16 cellular contexts compared by ENCODE assay signal in the genomic region with DNA sequence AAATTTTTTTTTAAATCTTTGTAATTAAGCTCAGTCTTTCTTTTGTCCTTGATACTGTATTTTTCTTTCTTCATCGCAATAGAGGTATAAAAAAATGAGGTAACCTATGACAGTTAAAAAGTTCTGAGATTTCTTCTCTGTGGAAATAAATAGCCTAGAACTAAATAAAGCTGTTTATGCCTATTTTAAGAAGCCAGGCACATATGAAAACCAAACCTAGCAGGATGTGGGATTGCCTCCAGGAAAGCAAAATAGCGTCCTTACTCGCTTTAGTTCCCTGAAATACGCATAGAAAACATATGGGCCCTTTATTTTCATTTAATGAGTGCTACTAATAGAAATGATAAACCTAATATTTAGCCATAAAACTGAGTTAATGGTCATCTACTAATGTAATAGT. TPM values are rescaled to one million over a fixed set of nuclear protein-coding genes. Genes with fewer than 3 reads are reported as not detected.
DNase-seq lines count a peak whose midpoint lies in the region; ATAC-seq, FAIRE-seq and TF ChIP-seq lines count a peak whose summit lies in the region.
"Had no signal": no experiment of that assay in that cellular context is flagged by ENCODE, and none has a peak within 500 bp of the region (broad histone marks: within the 10 kb centered on the region; RNA-seq: fewer than 3 reads in every experiment).

No MANE protein-coding gene starts in this region.

- in situ Hi-C loops in GM12878 (cut with MboI): no loop called here

- WGBS in right cardiac atrium: 50% methylated on average over 4 of the region's 4 CpGs
- WGBS in GM12878 (ENCODE audit: insufficient coverage, insufficient replicate concordance, low lambda C conversion rate, missing lambda C conversion rate): 83% methylated on average over 4 of the region's 4 CpGs

- TF ChIP-seq RAD21 in GM12878 (IDR thresholded peaks at IDR 0.05; ENCODE audit: insufficient read depth, low read depth, low read length): no peak

- SMC1A ChIA-PET in GM12878 (lab: Charles Lee; ENCODE audit: uncharacterized antibody, unreplicated experiment): interaction anchor here (1.1 to 3.5 kb wide), 2 partner anchors 9 to 45 kb away, joined by 3 to 15 read pairs; no protein-coding TSS in a partner anchor

- no peaks in the 10 kb centered on the region for H3K27me3 Mint-ChIP-seq in activated naive CD4-positive, alpha-beta T cell treated with anti-CD3 and anti-CD28 coated beads, Interleukin-2, amount 50 U/mL, for 24 hours

- RAD21 ChIA-PET in GM12878 (lab: Charles Lee; ENCODE audit: unreplicated experiment): interaction anchor here (1.2 kb wide), 1 partner anchor 19 kb away, joined by 3 read pairs; no protein-coding TSS in a partner anchor

- POLR2A ChIA-PET in GM12878 (lab: Charles Lee): interaction anchor here (1.0 kb wide), 1 partner anchor 9 kb away, joined by 3 read pairs; no protein-coding TSS in a partner anchor

- peak overlapping the region; percentile 65; the same call in 1 of the 2 replicates for H3K4me2 ChIP-seq in GM12878 (ENCODE audit: control insufficient read depth, insufficient read depth)
- H3K4me2 ChIP-seq: A549 had no signal

- H3K9me3 ChIP-seq in right cardiac atrium (ENCODE audit: control insufficient read depth, low read length) (no peaks in the 10 kb centered on the region), GM12878 (replicated peaks; ENCODE audit: control insufficient read depth, insufficient read depth, low read length) (no peaks in the 10 kb centered on the region), vagina (no peaks in the 10 kb centered on the region), colonic mucosa (no peaks in the 10 kb centered on the region)
- H3K9me3 ChIP-seq: A549, HAP-1 had no signal

- no peak for DNase-seq in activated naive CD4-positive, alpha-beta T cell (lab: John Stamatoyannopoulos, UW)
- no peak for DNase-seq in left ventricle myocardium superior
- no peak for DNase-seq in right cardiac atrium
- no peak for DNase-seq in GM12878 (ENCODE audit: low read depth, low spot score)
- DNase-seq in vagina (ENCODE audit: extremely low spot score in 2 of 2): no peak
- no peak for DNase-seq in colonic mucosa
- DNase-seq in effector CD8-positive, alpha-beta T cell (lab: John Stamatoyannopoulos, UW): no peak
- DNase-seq: AML-193; CD8-positive, alpha-beta T cell; GDM1; GOT3 had no signal

- intact Hi-C loops in left ventricle myocardium superior (cut with micrococcal nuclease): no loop called here
- intact Hi-C loops in right cardiac atrium (cut with DNase I): no loop called here
- intact Hi-C loops in GM12878 (cut with micrococcal nuclease; ENCODE audit: unreplicated experiment): no loop called here
- intact Hi-C loops in vagina (cut with DNase I): no loop called here
- intact Hi-C loops in colonic mucosa (cut with DNase I): no loop called here

- no peak for TF ChIP-seq POLR2A in GM12878 (IDR thresholded peaks at IDR 0.05; ENCODE audit: low read depth, low read length)
- no peak for TF ChIP-seq POLR2A in vagina (IDR thresholded peaks at IDR 0.05)

- H3K9ac ChIP-seq in GM12878 (ENCODE audit: control insufficient read depth, insufficient read depth, low read length): no peak overlapping the region
- no peak overlapping the region for H3K9ac ChIP-seq in colonic mucosa (ENCODE audit: low read depth in 2 of 2, low read length in 2 of 2)

- no peaks in the 10 kb centered on the region for H3K27me3 ChIP-seq in right cardiac atrium (ENCODE audit: control insufficient read depth, insufficient read depth)
- H3K27me3 ChIP-seq in GM12878 (replicated peaks in 1 of 2; ENCODE audit: control insufficient read depth in 2 of 2, insufficient read depth in 2 of 2, low read length in 1 of 2): no peaks in the 10 kb centered on the region
- no peaks in the 10 kb centered on the region for H3K27me3 ChIP-seq in vagina
- no peaks in the 10 kb centered on the region for H3K27me3 ChIP-seq in colonic mucosa

- TF ChIP-seq CTCF in GM12878 (IDR thresholded peaks at IDR 0.05 in 2 of 3, conservative IDR thresholded peaks at IDR 0.05 in 1 of 3; ENCODE audit: control insufficient read depth in 2 of 3, extremely low read depth in 1 of 3, insufficient read depth in 1 of 3, low read depth in 3 of 3, low read length in 3 of 3) (no peak), vagina (IDR thresholded peaks at IDR 0.05) (no peak), colonic mucosa (IDR thresholded peaks at IDR 0.05) (no peak)

- BruUV-seq in GM12878 (replicated peaks; lab: Mats Ljungman, UMichigan): no TSS peak

- peaks cover 64% of the 10 kb centered on the region for H3K4me1 Mint-ChIP-seq in activated naive CD4-positive, alpha-beta T cell treated with anti-CD3 and anti-CD28 coated beads, Interleukin-2, amount 50 U/mL, for 24 hours

- no peaks in the 10 kb centered on the region for H3K36me3 ChIP-seq in GM12878 (ENCODE audit: control insufficient read depth in 2 of 2, insufficient read depth in 2 of 2, low read length in 1 of 2)
- H3K36me3 ChIP-seq in vagina: no peaks in the 10 kb centered on the region
- no peaks in the 10 kb centered on the region for H3K36me3 ChIP-seq in colonic mucosa
- H3K36me3 ChIP-seq: HAP-1 had no signal

- no peaks in the 10 kb centered on the region for H4K20me1 ChIP-seq in GM12878 (ENCODE audit: control insufficient read depth, insufficient read depth)

- peak; percentile 44 for ATAC-seq in left ventricle myocardium superior
- no peak for ATAC-seq in right cardiac atrium
- ATAC-seq in GM12878: no peak
- ATAC-seq: A549; CD8-positive, alpha-beta T cell had no signal

- no peaks in the 10 kb centered on the region for H3K4me1 ChIP-seq in right cardiac atrium (ENCODE audit: control insufficient read depth, insufficient read depth, low read length)
- H3K4me1 ChIP-seq in GM12878 (ENCODE audit: control insufficient read depth, insufficient read depth, low read length): peaks cover 13% of the 10 kb centered on the region; the same call in 1 of the 2 replicates
- peaks cover 10% of the 10 kb centered on the region for H3K4me1 ChIP-seq in vagina
- H3K4me1 ChIP-seq in colonic mucosa: peaks cover 5% of the 10 kb centered on the region

- H3K4me3 ChIP-seq in right cardiac atrium (ENCODE audit: low read length) (no peak overlapping the region), GM12878 (no peak overlapping the region), vagina (no peak overlapping the region), colonic mucosa (no peak overlapping the region)
- H3K4me3 ChIP-seq: A549, HAP-1 had no signal

- CTCF ChIA-PET in GM12878 (lab: Yijun Ruan, JAX): interaction anchor here (0.9 to 2.0 kb wide), 7 partner anchors 9 to 191 kb away, joined by 3 to 10 read pairs (median 4); partner anchors contain the start of gene TFAM

- TF ChIP-seq EP300 in GM12878 (IDR thresholded peaks at IDR 0.05; ENCODE audit: borderline replicate concordance in 1 of 2, control insufficient read depth in 1 of 2, low read depth in 2 of 2, low read length in 2 of 2): no peak

- H2AFZ ChIP-seq in GM12878 (ENCODE audit: control insufficient read depth, low read depth, low read length): no peak overlapping the region

- H3K36me3 Mint-ChIP-seq in activated naive CD4-positive, alpha-beta T cell treated with anti-CD3 and anti-CD28 coated beads, Interleukin-2, amount 50 U/mL, for 24 hours: peaks cover 13% of the 10 kb centered on the region

- H3K27ac ChIP-seq in right cardiac atrium (ENCODE audit: low read length): no peak overlapping the region
- H3K27ac ChIP-seq in GM12878 (ENCODE audit: control insufficient read depth, insufficient read depth): no peak overlapping the region
- H3K27ac ChIP-seq in vagina: no peak overlapping the region
- H3K27ac ChIP-seq in colonic mucosa: no peak overlapping the region
- H3K27ac ChIP-seq: 22Rv1, A549 had no signal

- H3K9me3 Mint-ChIP-seq in activated naive CD4-positive, alpha-beta T cell treated with anti-CD3 and anti-CD28 coated beads, Interleukin-2, amount 50 U/mL, for 24 hours: no peaks in the 10 kb centered on the region
- H3K9me3 Mint-ChIP-seq: CD8-positive, alpha-beta T cell had no signal

- no peak overlapping the region for H3K4me3 Mint-ChIP-seq in activated naive CD4-positive, alpha-beta T cell treated with anti-CD3 and anti-CD28 coated beads, Interleukin-2, amount 50 U/mL, for 24 hours
- H3K4me3 Mint-ChIP-seq: CD8-positive, alpha-beta T cell had no signal

- peaks cover 20% of the 10 kb centered on the region for H3K79me2 ChIP-seq in GM12878 (ENCODE audit: control insufficient read depth, insufficient read depth, low read length)

- FAIRE-seq in GM12878 (lab: Jason Lieb, UNC): no peak
- FAIRE-seq: D721Med had no signal

- H3K27ac Mint-ChIP-seq in activated naive CD4-positive, alpha-beta T cell treated with anti-CD3 and anti-CD28 coated beads, Interleukin-2, amount 50 U/mL, for 24 hours: peak overlapping the region; percentile 12
- H3K27ac Mint-ChIP-seq: CD8-positive, alpha-beta T cell had no signal

RNA-seq across cellular contexts. Expression of gene UBE2D1, which starts 6.6 kb away (rescaled TPM):
- total RNA-seq in left ventricle myocardium superior (68.2 TPM), right cardiac atrium (10 to 100 TPM; 28.0 to 40.3 (median 33.1) TPM), GM12878 (2014; rRNA removed) (10.4 and 12.4 TPM in 2 replicates), GM12878 (2014; rRNA removed; fragmentation: Illumina TruSeq; extraction: Trizol) (14.7 and 14.9 TPM in 2 replicates), GM12878 (2021) (13.0 and 13.4 TPM in 2 replicates), vagina (10.1 TPM), colonic mucosa (10 to 100 TPM; 14.6 to 18.4 TPM)
- polyA plus RNA-seq in right cardiac atrium (37.0 TPM), GM12878 (2011; rRNA removed) (29.0 and 46.3 TPM in 2 replicates), GM12878 (2014; fragmentation: Illumina TruSeq; extraction: Trizol) (16.1 and 17.9 TPM in 2 replicates), GM12878 (2014; fragmentation: Nextera tagmentation; extraction: Ambion mirVana) (10 to 100 TPM in 1 of 2 experiments, 1 to 10 TPM in 1; 6.1 to 17.8 TPM), GM12878 (2014; rRNA removed) (8.9 and 11.3 TPM in 2 replicates), GM12878 (2016; fragmentation: Nextera tagmentation; extraction: Ambion mirVana) (10 to 100 TPM; 30.7 to 32.0 TPM)
- total RNA-seq in GM12878 (2013; cell fraction: nucleolus; rRNA removed): 20.5 and 22.3 TPM in 2 replicates
- 3.5 TPM for polyA plus RNA-seq in GM12878 (2011; ENCODE audit: low read depth)
- polyA plus RNA-seq in GM12878 (2011; cell fraction: cytosol; rRNA removed): 8.8 and 9.6 TPM in 2 replicates
- 10.4 and 10.5 TPM in 2 replicates for polyA plus RNA-seq in GM12878 (2011; cell fraction: nucleus; rRNA removed)
- polyA plus RNA-seq in GM12878 (2012): 7.2 and 7.6 TPM in 2 replicates
- 4.1 and 8.0 TPM in 2 replicates for polyA minus RNA-seq in GM12878 (2011; rRNA and poly(A)+ RNA removed)
- 2.9 and 4.1 TPM in 2 replicates for polyA minus RNA-seq in GM12878 (2011; cell fraction: cytosol; rRNA and poly(A)+ RNA removed)
- 7.3 and 12.9 TPM in 2 replicates for polyA minus RNA-seq in GM12878 (2011; cell fraction: nucleus; rRNA and poly(A)+ RNA removed)

RNA-seq across cellular contexts. Expression of gene TFAM, which starts 43.8 kb away (rescaled TPM):
- total RNA-seq in left ventricle myocardium superior (33.2 TPM), right cardiac atrium (10 to 100 TPM; 26.6 to 34.0 (median 30.0) TPM), GM12878 (2014; rRNA removed) (75.2 and 77.7 TPM in 2 replicates), GM12878 (2014; rRNA removed; fragmentation: Illumina TruSeq; extraction: Trizol) (87.1 and 93.6 TPM in 2 replicates), GM12878 (2021) (88.5 and 93.1 TPM in 2 replicates), vagina (13.3 TPM), colonic mucosa (10 to 100 TPM; 52.6 to 63.1 TPM)
- polyA plus RNA-seq in right cardiac atrium (11.1 TPM), GM12878 (2011; rRNA removed) (52.4 and 73.7 TPM in 2 replicates), GM12878 (2014; fragmentation: Illumina TruSeq; extraction: Trizol) (68.9 and 79.5 TPM in 2 replicates), GM12878 (2014; fragmentation: Nextera tagmentation; extraction: Ambion mirVana) (100 to 1,000 TPM in 1 of 2 experiments, 10 to 100 TPM in 1; 96.1 to 114 TPM), GM12878 (2014; rRNA removed) (44.9 and 56.3 TPM in 2 replicates), GM12878 (2016; fragmentation: Nextera tagmentation; extraction: Ambion mirVana) (100 to 1,000 TPM; 131 to 135 TPM)
- total RNA-seq in GM12878 (2013; cell fraction: nucleolus; rRNA removed): 15.8 and 17.0 TPM in 2 replicates
- polyA plus RNA-seq in GM12878 (2011; ENCODE audit: low read depth): 26.4 TPM
- polyA plus RNA-seq in GM12878 (2011; cell fraction: cytosol; rRNA removed): 36.2 and 37.4 TPM in 2 replicates
- polyA plus RNA-seq in GM12878 (2011; cell fraction: nucleus; rRNA removed): 15.7 and 24.3 TPM in 2 replicates
- polyA plus RNA-seq in GM12878 (2012): 39.2 and 46.8 TPM in 2 replicates
- polyA minus RNA-seq in GM12878 (2011; rRNA and poly(A)+ RNA removed): 20.8 and 31.6 TPM in 2 replicates
- 16.9 and 20.0 TPM in 2 replicates for polyA minus RNA-seq in GM12878 (2011; cell fraction: cytosol; rRNA and poly(A)+ RNA removed)
- polyA minus RNA-seq in GM12878 (2011; cell fraction: nucleus; rRNA and poly(A)+ RNA removed): 17.3 and 29.3 TPM in 2 replicates
